1 cellular context compared by ENCODE assay signal in genomic region chr17:63438092-63439051, GRCh38.
TF ChIP-seq lines count a peak whose summit lies in the region.

No MANE protein-coding gene starts in this region.

TF ChIP-seq in SK-N-SH, 30 proteins besides CTCF, POLR2A, EP300 and RAD21 (continued from another document):
- TF ChIP-seq, protein P1, sequence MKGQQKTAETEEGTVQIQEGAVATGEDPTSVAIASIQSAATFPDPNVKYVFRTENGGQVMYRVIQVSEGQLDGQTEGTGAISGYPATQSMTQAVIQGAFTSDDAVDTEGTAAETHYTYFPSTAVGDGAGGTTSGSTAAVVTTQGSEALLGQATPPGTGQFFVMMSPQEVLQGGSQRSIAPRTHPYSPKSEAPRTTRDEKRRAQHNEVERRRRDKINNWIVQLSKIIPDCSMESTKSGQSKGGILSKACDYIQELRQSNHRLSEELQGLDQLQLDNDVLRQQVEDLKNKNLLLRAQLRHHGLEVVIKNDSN (IDR thresholded peaks at IDR 0.05; ENCODE audit: borderline replicate concordance, low read depth): no peak
- TF ChIP-seq FOSL2 (IDR thresholded peaks at IDR 0.05; ENCODE audit: borderline replicate concordance, low read depth) (no peak), TCF12 (IDR thresholded peaks at IDR 0.05) (no peak), YY1 (IDR thresholded peaks at IDR 0.05; ENCODE audit: low read depth) (no peak), ZBTB33 (IDR thresholded peaks at IDR 0.05; ENCODE audit: borderline replicate concordance, low read depth) (no peak), SIN3A (IDR thresholded peaks at IDR 0.05; ENCODE audit: borderline replicate concordance, low read depth, low read length) (no peak; the same call in 1 of the 2 replicates), GATA2 (CRISPR knock-in tag; IDR thresholded peaks at IDR 0.05) (no peak), MEF2A (IDR thresholded peaks at IDR 0.05; ENCODE audit: borderline replicate concordance, low read depth) (no peak), REST (IDR thresholded peaks at IDR 0.05; ENCODE audit: low read depth, low read length) (no peak), RXRA (IDR thresholded peaks at IDR 0.05; ENCODE audit: borderline replicate concordance, low read depth) (no peak), CHD2 (IDR thresholded peaks at IDR 0.05; ENCODE audit: low read length, partially characterized antibody) (no peak), MXI1 (IDR thresholded peaks at IDR 0.05; ENCODE audit: low read depth, low read length) (no peak)
